In genomic region chrX:123339201-123339905, GRCh38 we compare ENCODE assay signal across 13 cellular contexts.
DNase-seq lines count a peak whose midpoint lies in the region; ATAC-seq, FAIRE-seq and TF ChIP-seq lines count a peak whose summit lies in the region.
"Had no signal": no experiment of that assay in that cellular context is flagged by ENCODE, and none has a peak within 500 bp of the region (broad histone marks: within the 10 kb centered on the region; RNA-seq: fewer than 3 reads in every experiment).

No MANE protein-coding gene starts in this region.

- no peaks in the 10 kb centered on the region for H3K4me1 Mint-ChIP-seq in stimulated activated effector memory CD8-positive, alpha-beta T cell treated with anti-CD3 and anti-CD28 coated beads, Interleukin-12 subunit alpha, Interleukin-12 subunit beta, amount 100 ng/mL, for 72 hours

- TF ChIP-seq CTCF in bronchial epithelial cell (IDR thresholded peaks at IDR 0.05; ENCODE audit: insufficient read depth, low read length, severe bottlenecking) (no peak), GM20000 (IDR thresholded peaks at IDR 0.05; ENCODE audit: extremely low read depth, missing control alignments) (no peak)

- H3K36me3 Mint-ChIP-seq in stimulated activated effector memory CD8-positive, alpha-beta T cell treated with anti-CD3 and anti-CD28 coated beads, Interleukin-12 subunit alpha, Interleukin-12 subunit beta, amount 100 ng/mL, for 72 hours: no peaks in the 10 kb centered on the region

- peak; percentile 65 for ATAC-seq in GM18868 (IDR thresholded peaks at IDR 0.05; ENCODE audit: unreplicated experiment)
- ATAC-seq in HG02885 (IDR thresholded peaks at IDR 0.05; ENCODE audit: poor library complexity, unreplicated experiment): peak; percentile 73
- ATAC-seq in stimulated activated effector memory CD8-positive, alpha-beta T cell treated with anti-CD3 and anti-CD28 coated beads, Interleukin-12 subunit alpha, Interleukin-12 subunit beta, amount 100 ng/mL, for 72 hours: peak; percentile 36
- no peak for ATAC-seq in HG03135 (IDR thresholded peaks at IDR 0.05; ENCODE audit: unreplicated experiment)
- ATAC-seq in SK-N-SH treated with all-trans-retinoic acid at 6 μM for 48 hours: no peak

- no peak overlapping the region for H3K4me3 ChIP-seq in bronchial epithelial cell (ENCODE audit: low read depth, low read length)
- H3K4me3 ChIP-seq: cardiac muscle cell, thyroid gland had no signal

- no peaks in the 10 kb centered on the region for H3K9me3 Mint-ChIP-seq in stimulated activated effector memory CD8-positive, alpha-beta T cell treated with anti-CD3 and anti-CD28 coated beads, Interleukin-12 subunit alpha, Interleukin-12 subunit beta, amount 100 ng/mL, for 72 hours

- CTCF ChIA-PET in HEK293T (lab: Yijun Ruan, JAX): no interaction called here

- H3K27me3 ChIP-seq in bronchial epithelial cell (ENCODE audit: control insufficient read depth, insufficient read depth, low read length): no peaks in the 10 kb centered on the region
- H3K27me3 ChIP-seq: cardiac muscle cell, thyroid gland had no signal

- H3K27ac Mint-ChIP-seq in stimulated activated effector memory CD8-positive, alpha-beta T cell treated with anti-CD3 and anti-CD28 coated beads, Interleukin-12 subunit alpha, Interleukin-12 subunit beta, amount 100 ng/mL, for 72 hours: no peak overlapping the region

- no peaks in the 10 kb centered on the region for H3K36me3 ChIP-seq in bronchial epithelial cell (ENCODE audit: control insufficient read depth, insufficient read depth, low read length)
- H3K36me3 ChIP-seq: cardiac muscle cell, thyroid gland had no signal

- POLR2A ChIA-PET in HEK293T (lab: Yijun Ruan, JAX): no interaction called here

- DNase-seq in bronchial epithelial cell (ENCODE audit: low read depth) (peak; percentile 67), GM20000 (ENCODE audit: low spot score) (no peak), HEK293T (ENCODE audit: extremely low spot score) (no peak)
- DNase-seq in stimulated activated effector memory CD8-positive, alpha-beta T cell treated with anti-CD3 and anti-CD28 coated beads, Interleukin-12 subunit alpha, Interleukin-12 subunit beta, amount 100 ng/mL, for 72 hours (ENCODE audit: low spot score in 2 of 2): no peak
- DNase-seq: DMS153, retina, SK-N-SH, thyroid gland had no signal

- FAIRE-seq in bronchial epithelial cell (lab: Jason Lieb, UNC): no peak

- H3K4me3 Mint-ChIP-seq in stimulated activated effector memory CD8-positive, alpha-beta T cell treated with anti-CD3 and anti-CD28 coated beads, Interleukin-12 subunit alpha, Interleukin-12 subunit beta, amount 100 ng/mL, for 72 hours: no peak overlapping the region

TF ChIP-seq in SK-N-SH treated with all-trans-retinoic acid at 6 μM for 48 hours, 23 proteins besides CTCF, POLR2A, EP300 and RAD21 (continues in another document):
- no peak for TF ChIP-seq ARNTL (CRISPR knock-in tag; IDR thresholded peaks at IDR 0.05; ENCODE audit: borderline replicate concordance, low read depth)
- TF ChIP-seq POU6F1 (CRISPR knock-in tag; IDR thresholded peaks at IDR 0.05; ENCODE audit: borderline replicate concordance, low read depth): no peak
- no peak for TF ChIP-seq ESRRG (CRISPR knock-in tag; IDR thresholded peaks at IDR 0.05)
- no peak for TF ChIP-seq TOX (CRISPR knock-in tag; IDR thresholded peaks at IDR 0.05; ENCODE audit: borderline replicate concordance)
- TF ChIP-seq CREB5 (CRISPR knock-in tag; IDR thresholded peaks at IDR 0.05; ENCODE audit: low read depth): no peak
- no peak for TF ChIP-seq PATZ1 (CRISPR knock-in tag; IDR thresholded peaks at IDR 0.05; ENCODE audit: borderline replicate concordance)
- no peak for TF ChIP-seq CSDC2 (CRISPR knock-in tag; IDR thresholded peaks at IDR 0.05)

TF ChIP-seq in HEK293T, 16 proteins besides CTCF, POLR2A, EP300 and RAD21:
- TF ChIP-seq BHLHE40 (IDR thresholded peaks at IDR 0.05; ENCODE audit: borderline replicate concordance) (no peak), SP1 (IDR thresholded peaks at IDR 0.05) (no peak), NFRKB (IDR thresholded peaks at IDR 0.05) (no peak), FOXM1 (IDR thresholded peaks at IDR 0.05; ENCODE audit: borderline replicate concordance) (no peak), L3MBTL2 (conservative IDR thresholded peaks at IDR 0.05) (no peak), HDGF (IDR thresholded peaks at IDR 0.05; ENCODE audit: borderline replicate concordance) (no peak), FOXA1 (IDR thresholded peaks at IDR 0.05) (no peak), ELF4 (IDR thresholded peaks at IDR 0.05) (no peak), SUZ12 (IDR thresholded peaks at IDR 0.05) (no peak), FOXK2 (IDR thresholded peaks at IDR 0.05) (no peak), CTBP1 (IDR thresholded peaks at IDR 0.05; ENCODE audit: borderline replicate concordance) (no peak), LEF1 (IDR thresholded peaks at IDR 0.05; ENCODE audit: borderline replicate concordance) (no peak), ZNF384 (IDR thresholded peaks at IDR 0.05) (no peak), ARNT (IDR thresholded peaks at IDR 0.05) (no peak), PKNOX1 (IDR thresholded peaks at IDR 0.05) (no peak), TARDBP (IDR thresholded peaks at IDR 0.05) (no peak)

Comparison
In these comparisons a context has a peak if more than half of its experiments do, and no peak if none do; other contexts are left out.
1. ATAC-seq: peak in GM18868 (single experiment), HG02885 (single experiment) and stimulated activated effector memory CD8-positive, alpha-beta T cell treated with anti-CD3 and anti-CD28 coated beads, Interleukin-12 subunit alpha, Interleukin-12 subunit beta, amount 100 ng/mL, for 72 hours (single experiment); none in HG03135 (single experiment) and SK-N-SH treated with all-trans-retinoic acid at 6 μM for 48 hours (single experiment).